ENCODE assay signal across 17 cellular contexts in genomic region chr9:4086119-4087088, GRCh38.
DNase-seq lines count a peak whose midpoint lies in the region; ATAC-seq and TF ChIP-seq lines count a peak whose summit lies in the region.
"Had no signal": no experiment of that assay in that cellular context is flagged by ENCODE, and none has a peak within 500 bp of the region (broad histone marks: within the 10 kb centered on the region; RNA-seq: fewer than 3 reads in every experiment).

No MANE protein-coding gene starts in this region.

- peaks cover 56% of the 10 kb centered on the region for H3K4me1 Mint-ChIP-seq in HFFc6 (ENCODE audit: low read depth)
- H3K4me1 Mint-ChIP-seq: central memory CD8-positive, alpha-beta T cell; T-helper 17 cell had no signal

- peak overlapping the region; percentile 30; the same call in 1 of the 2 replicates for H3K27ac Mint-ChIP-seq in HFFc6
- H3K27ac Mint-ChIP-seq: activated CD4-positive, alpha-beta memory T cell treated with anti-CD3 and anti-CD28 coated beads for 36 hours; CD8-positive, alpha-beta T cell; T-helper 17 cell had no signal

- H3K27me3 Mint-ChIP-seq in HFFc6 (ENCODE audit: insufficient read depth) = no peaks in the 10 kb centered on the region; the same call in 1 of the 2 replicates

- no peaks in the 10 kb centered on the region for H3K9me3 Mint-ChIP-seq in HFFc6
- H3K9me3 Mint-ChIP-seq: CD8-positive, alpha-beta T cell had no signal

- peak; percentile 61 for ATAC-seq in sciatic nerve
- ATAC-seq: CD8-positive, alpha-beta T cell; esophagus mucosa; T-helper 17 cell had no signal

- no peak overlapping the region; the same call in 1 of the 2 replicates for H3K4me3 Mint-ChIP-seq in HFFc6
- H3K4me3 Mint-ChIP-seq: activated CD4-positive, alpha-beta memory T cell treated with anti-CD3 and anti-CD28 coated beads for 36 hours; CD8-positive, alpha-beta T cell; central memory CD8-positive, alpha-beta T cell; T-helper 17 cell had no signal

- peaks cover 8% of the 10 kb centered on the region; the same call in 1 of the 2 replicates for H3K36me3 Mint-ChIP-seq in HFFc6 (ENCODE audit: low read depth)
- H3K36me3 Mint-ChIP-seq: activated CD4-positive, alpha-beta memory T cell treated with anti-CD3 and anti-CD28 coated beads for 36 hours; CD8-positive, alpha-beta T cell had no signal

- H3K4me1 ChIP-seq in colonic mucosa = peaks cover 3% of the 10 kb centered on the region
- H3K4me1 ChIP-seq: right lobe of liver had no signal

- TF ChIP-seq CTCF in HFFc6 (IDR thresholded peaks at IDR 0.05) (no peak), colonic mucosa (IDR thresholded peaks at IDR 0.05) (no peak)

- no peaks in the 10 kb centered on the region for H3K27me3 ChIP-seq in colonic mucosa
- H3K27me3 ChIP-seq: right lobe of liver had no signal

- H3K9ac ChIP-seq in colonic mucosa (ENCODE audit: low read depth in 2 of 2, low read length in 2 of 2) = no peak overlapping the region

- no peak overlapping the region for H3K4me3 ChIP-seq in colonic mucosa
- H3K4me3 ChIP-seq: right lobe of liver, thoracic aorta had no signal

- H3K36me3 ChIP-seq in colonic mucosa = no peaks in the 10 kb centered on the region
- H3K36me3 ChIP-seq: right lobe of liver, thoracic aorta had no signal

- no peaks in the 10 kb centered on the region for H3K9me3 ChIP-seq in colonic mucosa
- H3K9me3 ChIP-seq: right lobe of liver, thoracic aorta had no signal

- H3K27ac ChIP-seq in colonic mucosa = no peak overlapping the region
- H3K27ac ChIP-seq: right lobe of liver had no signal

- intact Hi-C loops in sciatic nerve (cut with DNase I) (no loop called here), colonic mucosa (cut with DNase I) (no loop called here), posterior vena cava (cut with DNase I) (no loop called here)

- DNase-seq in HFFc6 (no peak), RPMI7951 (ENCODE audit: low read depth) (peak; percentile 50), glomerular visceral epithelial cell (ENCODE audit: extremely low spot score) (peak; percentile 29), sciatic nerve (ENCODE audit: low spot score) (no peak), colonic mucosa (no peak), posterior vena cava (ENCODE audit: low spot score) (no peak)
- DNase-seq in activated CD4-positive, alpha-beta T cell treated with anti-CD3 and anti-CD28 coated beads for 48 hours = no peak
- DNase-seq in stimulated activated CD4-positive, alpha-beta T cell treated with anti-CD3 and anti-CD28 coated beads, Interleukin-4, amount 100 ng/mL, for 4 hours = no peak
- DNase-seq: activated CD4-positive, alpha-beta memory T cell treated with anti-CD3 and anti-CD28 coated beads for 36 hours; activated naive CD4-positive, alpha-beta T cell; CD8-positive, alpha-beta T cell; NCI-H2227 treated with DMSO at 0.1 percent for 48 hours; right lobe of liver; T-helper 17 cell had no signal

Comparison
In these comparisons a context has a peak if more than half of its experiments do, and no peak if none do; other contexts are left out.
1. DNase-seq: peak in RPMI7951 (single experiment) and glomerular visceral epithelial cell (single experiment); none in HFFc6 (single experiment), sciatic nerve (single experiment), colonic mucosa (single experiment), activated CD4-positive, alpha-beta T cell treated with anti-CD3 and anti-CD28 coated beads for 48 hours (single experiment), stimulated activated CD4-positive, alpha-beta T cell treated with anti-CD3 and anti-CD28 coated beads, Interleukin-4, amount 100 ng/mL, for 4 hours (0 of 2) and posterior vena cava (single experiment).